ENCODE assay signal across 8 cellular contexts in genomic region chr12:95712269-95712668, GRCh38.
"Had no signal": no experiment of that assay in that cellular context is flagged by ENCODE, and none has a peak within 500 bp of the region (broad histone marks: within the 10 kb centered on the region; RNA-seq: fewer than 3 reads in every experiment).

No MANE protein-coding gene starts in this region.

- H3K9me3 ChIP-seq: HAP-1 had no signal

- ATAC-seq: HCT116 had no signal

- FAIRE-seq: HTR-8/SVneo had no signal

- DNase-seq: GOT3, H7, HFFc6, KG1 had no signal

- H3K4me3 Mint-ChIP-seq: HFFc6, IgD-negative memory B cell had no signal

- H3K4me3 ChIP-seq: HAP-1 had no signal

- H3K36me3 Mint-ChIP-seq: IgD-negative memory B cell had no signal

- H3K9me3 Mint-ChIP-seq: HFFc6, IgD-negative memory B cell had no signal

- H3K36me3 ChIP-seq: HAP-1 had no signal

- H3K27ac Mint-ChIP-seq: HFFc6, IgD-negative memory B cell had no signal

- H3K4me1 Mint-ChIP-seq: IgD-negative memory B cell had no signal
